In genomic region chr15:95770191-95770590, GRCh38 we compare ENCODE assay signal across 21 cellular contexts.
DNase-seq lines count a peak whose midpoint lies in the region; ATAC-seq, FAIRE-seq and TF ChIP-seq lines count a peak whose summit lies in the region.
"Had no signal": no experiment of that assay in that cellular context is flagged by ENCODE, and none has a peak within 500 bp of the region (broad histone marks: within the 10 kb centered on the region; RNA-seq: fewer than 3 reads in every experiment).

No MANE protein-coding gene starts in this region.

- TF ChIP-seq CTCF in PC-9 (conservative IDR thresholded peaks at IDR 0.05) (no peak), endothelial cell of umbilical vein (IDR thresholded peaks at IDR 0.05; ENCODE audit: extremely low read depth in 1 of 2, insufficient read depth in 1 of 2, low read depth in 1 of 2, low read length in 2 of 2) (no peak), smooth muscle cell (IDR thresholded peaks at IDR 0.05; ENCODE audit: borderline replicate concordance, insufficient read depth, poor library complexity, severe bottlenecking) (no peak)

- peak; percentile 59 for FAIRE-seq in endothelial cell of umbilical vein (lab: Jason Lieb, UNC)
- FAIRE-seq: HepG2 had no signal

- H3K4me3 ChIP-seq in PC-9 (no peak overlapping the region), endothelial cell of umbilical vein (replicated peaks in 1 of 3; ENCODE audit: insufficient read depth in 1 of 3, low read depth in 1 of 3, low read length in 3 of 3) (no peak overlapping the region), smooth muscle cell (no peak overlapping the region)
- H3K4me3 ChIP-seq: vagina had no signal

- H4K20me1 ChIP-seq in PC-9 (ENCODE audit: insufficient read depth) (no peaks in the 10 kb centered on the region), endothelial cell of umbilical vein (replicated peaks; ENCODE audit: control insufficient read depth, extremely low read depth, insufficient read depth, low read length) (no peaks in the 10 kb centered on the region), smooth muscle cell (ENCODE audit: low read depth) (no peaks in the 10 kb centered on the region)

- dilution Hi-C loops in endothelial cell of umbilical vein (cut with MboI; ENCODE audit: extremely low pct_ligation_motif_present, low sequenced_read_pairs), result no loop called here

- peaks cover 3% of the 10 kb centered on the region; the same call in 1 of the 2 replicates for H3K9me2 ChIP-seq in PC-9 (ENCODE audit: insufficient read depth)

- DNase-seq in GM03348 (ENCODE audit: low spot score) (peak; percentile 27), PC-9 (peak; percentile 56 to 63), endothelial cell of umbilical vein (ENCODE audit: low read depth, low spot score) (peak; percentile 76), pulmonary artery endothelial cell (ENCODE audit: low read depth, low spot score) (peak; percentile 35), ecto neural progenitor cell (ENCODE audit: low spot score) (no peak), NCI-H2107 treated with DMSO at 0.1 percent for 48 hours (lab: John Stamatoyannopoulos, UW; ENCODE audit: unreplicated experiment) (no peak), smooth muscle cell (lab: John Stamatoyannopoulos, UW; ENCODE audit: unreplicated experiment) (no peak)
- DNase-seq: activated CD4-positive, alpha-beta T cell treated with anti-CD3 and anti-CD28 coated beads, Interleukin-2, amount 50 U/mL, for 48 hours; aorta; glutamatergic neuron; naive thymus-derived CD8-positive, alpha-beta T cell; NCI-H1105; NCI-H510A; right cardiac atrium; stimulated activated CD4-positive, alpha-beta T cell treated with anti-CD3 and anti-CD28 coated beads, Interleukin-4, amount 100 ng/mL, for 4 hours had no signal

- TF ChIP-seq POLR2A in endothelial cell of umbilical vein (IDR thresholded peaks at IDR 0.05; ENCODE audit: low read depth, low read length), result no peak

- no peaks in the 10 kb centered on the region for H3K9me1 ChIP-seq in endothelial cell of umbilical vein (replicated peaks; ENCODE audit: control insufficient read depth, extremely low read depth, insufficient read depth, low read length)

- H3K4me1 ChIP-seq in PC-9 (replicated peaks; ENCODE audit: insufficient read depth) (no peaks in the 10 kb centered on the region; the same call in 1 of the 2 replicates), endothelial cell of umbilical vein (ENCODE audit: control insufficient read depth, extremely low read depth, insufficient read depth, low read length) (peaks cover 8% of the 10 kb centered on the region), smooth muscle cell (ENCODE audit: low read depth) (no peaks in the 10 kb centered on the region)
- H3K4me1 ChIP-seq: vagina had no signal

- intact Hi-C loops in PC-9 (cut with micrococcal nuclease; ENCODE audit: unreplicated experiment), result loop anchor here (1.0 to 10.0 kb wide), 2 partner anchors 142 to 285 kb away; no protein-coding TSS in a partner anchor
- intact Hi-C loops in endothelial cell of umbilical vein (cut with micrococcal nuclease), result no loop called here

- H3K27ac ChIP-seq in PC-9 (no peak overlapping the region), endothelial cell of umbilical vein (ENCODE audit: insufficient read depth, low read depth, low read length) (peak overlapping the region; percentile 63), smooth muscle cell (ENCODE audit: low read depth) (no peak overlapping the region)
- H3K27ac ChIP-seq: C4-2B, vagina had no signal

- BruUV-seq in PC-9 (replicated peaks; lab: Mats Ljungman, UMichigan), result no TSS peak
- BruUV-seq in endothelial cell of umbilical vein (replicated peaks; lab: Mats Ljungman, UMichigan), result no TSS peak

- H3K27me3 ChIP-seq in PC-9 (ENCODE audit: insufficient read depth, low read depth) (no peaks in the 10 kb centered on the region), endothelial cell of umbilical vein (ENCODE audit: control insufficient read depth in 2 of 2, insufficient read depth in 2 of 2, low read length in 2 of 2) (no peaks in the 10 kb centered on the region), smooth muscle cell (ENCODE audit: low read depth) (no peaks in the 10 kb centered on the region)
- H3K27me3 ChIP-seq: vagina had no signal

- H3K9ac ChIP-seq in endothelial cell of umbilical vein (replicated peaks; ENCODE audit: extremely low read depth, insufficient read depth, low read length), result peak overlapping the region; percentile 23
- no peak overlapping the region for H3K9ac ChIP-seq in smooth muscle cell (ENCODE audit: low read depth)

- CTCF ChIA-PET in PC-9 (lab: Charles Lee) (no interaction called here), endothelial cell of umbilical vein (lab: Charles Lee) (no interaction called here)

- H3K9me3 ChIP-seq in PC-9 (ENCODE audit: insufficient read depth, low read depth) (0 out of 2 replicates have a peak, but pooled peaks cover 3% of the 10 kb centered on the region), endothelial cell of umbilical vein (replicated peaks; ENCODE audit: control insufficient read depth, insufficient read depth, low read length) (no peaks in the 10 kb centered on the region), smooth muscle cell (replicated peaks; ENCODE audit: low read depth) (no peaks in the 10 kb centered on the region)
- H3K9me3 ChIP-seq: vagina had no signal

- no peaks in the 10 kb centered on the region for H3F3A ChIP-seq in PC-9 (ENCODE audit: insufficient read depth, low read depth)
- no peaks in the 10 kb centered on the region for H3F3A ChIP-seq in smooth muscle cell (ENCODE audit: low read depth)

- POLR2A ChIA-PET in PC-9 (lab: Charles Lee; ENCODE audit: unreplicated experiment) (no interaction called here), endothelial cell of umbilical vein (lab: Charles Lee) (no interaction called here)

- no peaks in the 10 kb centered on the region for H3K79me2 ChIP-seq in PC-9 (ENCODE audit: low read depth)
- H3K79me2 ChIP-seq in endothelial cell of umbilical vein (ENCODE audit: control insufficient read depth, insufficient read depth, low read length), result no peaks in the 10 kb centered on the region
- no peaks in the 10 kb centered on the region for H3K79me2 ChIP-seq in smooth muscle cell (ENCODE audit: low read depth)

- no peak for ATAC-seq in GM18861 (IDR thresholded peaks at IDR 0.05; ENCODE audit: unreplicated experiment)
- ATAC-seq: HepG2; naive thymus-derived CD8-positive, alpha-beta T cell; Panc1; right cardiac atrium; stimulated activated memory B cell treated with anti-CD40 and anti-IgM and Interleukin-4, amounts not matched to agents 10 μg/mL and 1 μg/mL and 100 μg/mL, for 72 hours had no signal

- H2AFZ ChIP-seq in PC-9, result no peak overlapping the region
- H2AFZ ChIP-seq in endothelial cell of umbilical vein (ENCODE audit: low read depth, low read length), result peak overlapping the region; percentile 90
- H2AFZ ChIP-seq in smooth muscle cell (ENCODE audit: low read depth), result no peak overlapping the region

- H3K36me3 ChIP-seq in PC-9 (ENCODE audit: low read depth) (no peaks in the 10 kb centered on the region), endothelial cell of umbilical vein (ENCODE audit: control insufficient read depth in 2 of 2, extremely low read depth in 1 of 2, insufficient read depth in 2 of 2, low read length in 2 of 2) (no peaks in the 10 kb centered on the region), smooth muscle cell (ENCODE audit: low read depth) (no peaks in the 10 kb centered on the region)
- H3K36me3 ChIP-seq: vagina had no signal

- H3K4me2 ChIP-seq in PC-9 (no peak overlapping the region), endothelial cell of umbilical vein (ENCODE audit: insufficient read depth, low read length) (peak overlapping the region; percentile 77), smooth muscle cell (no peak overlapping the region)

TF ChIP-seq in endothelial cell of umbilical vein, 7 proteins besides CTCF, POLR2A, EP300 and RAD21:
- TF ChIP-seq GATA2 (IDR thresholded peaks at IDR 0.05; ENCODE audit: insufficient read depth, insufficient read length, low read depth, low read length), result peak; percentile 44
- TF ChIP-seq FOS (IDR thresholded peaks at IDR 0.05; ENCODE audit: borderline replicate concordance, insufficient read depth, low read length), result no peak

Comparison
In these comparisons a context has a peak if more than half of its experiments do, and no peak if none do; other contexts are left out.
1. DNase-seq: peak in GM03348 (single experiment), PC-9 (2 of 2), endothelial cell of umbilical vein (single experiment) and pulmonary artery endothelial cell (single experiment); none in ecto neural progenitor cell (single experiment), NCI-H2107 treated with DMSO at 0.1 percent for 48 hours (single experiment) and smooth muscle cell (single experiment).